ENCODE assay signal across 1 cellular context in genomic region chr17:6661464-6661848, GRCh38.
TF ChIP-seq lines count a peak whose summit lies in the region.

No MANE protein-coding gene starts in this region.

TF ChIP-seq in GM12878, 131 proteins besides CTCF, POLR2A, EP300 and RAD21:
- TF ChIP-seq BACH1 (IDR thresholded peaks at IDR 0.05; ENCODE audit: borderline replicate concordance) (no peak), PKNOX1 (IDR thresholded peaks at IDR 0.05) (no peak), MEF2B (IDR thresholded peaks at IDR 0.05; ENCODE audit: partially characterized antibody, poor library complexity, severe bottlenecking) (no peak), EGR1 (IDR thresholded peaks at IDR 0.05; ENCODE audit: borderline replicate concordance in 1 of 2, low read depth in 2 of 2, low read length in 2 of 2) (no peak), FOXM1 (IDR thresholded peaks at IDR 0.05; ENCODE audit: low read depth, low read length) (no peak), RAD51 (IDR thresholded peaks at IDR 0.05) (no peak), WRNIP1 (IDR thresholded peaks at IDR 0.05; ENCODE audit: borderline replicate concordance, low read depth, low read length) (no peak)
